ENCODE assay signal across 15 cellular contexts in the genomic region with DNA sequence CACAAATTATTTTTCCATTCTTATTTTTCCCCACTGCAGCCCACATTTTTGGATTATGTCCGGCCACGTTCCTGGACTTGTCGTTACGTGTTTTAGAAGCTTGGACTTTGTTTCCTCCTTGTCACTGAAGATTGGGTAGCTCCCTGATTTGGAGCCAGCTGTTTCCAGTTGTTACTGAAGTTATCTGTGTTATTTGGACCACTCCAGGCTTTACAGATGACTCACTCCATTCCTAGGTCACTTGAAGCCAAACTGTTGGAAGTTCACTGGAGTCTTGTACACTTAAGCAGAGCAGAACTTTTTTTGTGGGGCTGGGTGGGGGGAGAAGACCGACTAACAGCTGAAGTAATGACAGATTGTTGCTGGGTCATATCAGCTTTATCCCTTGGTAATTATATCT. TPM values are rescaled to one million over a fixed set of nuclear protein-coding genes. Genes with fewer than 3 reads are reported as not detected.
DNase-seq lines count a peak whose midpoint lies in the region; ATAC-seq, FAIRE-seq and TF ChIP-seq lines count a peak whose summit lies in the region.
"Had no signal": no experiment of that assay in that cellular context is flagged by ENCODE, and none has a peak within 500 bp of the region (broad histone marks: within the 10 kb centered on the region; RNA-seq: fewer than 3 reads in every experiment).

No MANE protein-coding gene starts in this region.

- no peak overlapping the region for H3K4me2 ChIP-seq in HepG2 (ENCODE audit: low read depth, low read length)
- H3K4me2 ChIP-seq: A549, GM23338 had no signal

- ATAC-seq in HepG2 (no peak), memory B cell (ENCODE audit: low read depth) (no peak), GM21529 (IDR thresholded peaks at IDR 0.05; ENCODE audit: unreplicated experiment) (no peak), GM18498 (IDR thresholded peaks at IDR 0.05; ENCODE audit: unreplicated experiment) (no peak)
- ATAC-seq: GM23338 had no signal

- H3K36me3 ChIP-seq in liver (ENCODE audit: control insufficient read depth in 4 of 4, insufficient read depth in 3 of 4, low read depth in 1 of 4, low read length in 3 of 4): peaks cover 2 to 36% (median 30%) of the 10 kb centered on the region in 4 donors
- H3K36me3 ChIP-seq in HepG2 (replicated peaks in 1 of 2; ENCODE audit: control insufficient read depth in 1 of 2, insufficient read depth in 2 of 2, low read length in 2 of 2): peaks cover 2 to 25% of the 10 kb centered on the region in 2 experiments; a peak in 2 of 5 replicates
- H3K36me3 ChIP-seq in H7 (replicated peaks; ENCODE audit: control insufficient read depth, insufficient read depth, low read length): no peaks in the 10 kb centered on the region

- TF ChIP-seq EP300 in HepG2 (IDR thresholded peaks at IDR 0.05; ENCODE audit: low read depth in 2 of 2, low read length in 2 of 2): no peak
- TF ChIP-seq EP300 in HepG2 (CRISPR knock-in tag; IDR thresholded peaks at IDR 0.05; ENCODE audit: borderline replicate concordance): no peak

- no peak overlapping the region for H3K9ac ChIP-seq in liver (ENCODE audit: low read depth in 1 of 2, low read length in 2 of 2)
- H3K9ac ChIP-seq in HepG2 (ENCODE audit: insufficient read depth, low read depth, low read length): no peak overlapping the region
- H3K9ac ChIP-seq: parathyroid adenoma had no signal

- 89% methylated on average over 5 of the region's 5 CpGs for WGBS in liver
- WGBS in HepG2 (ENCODE audit: low lambda C conversion rate): 97% methylated on average over 5 of the region's 5 CpGs

- peaks cover 24% of the 10 kb centered on the region for H3K36me3 Mint-ChIP-seq in memory B cell

- TF ChIP-seq CTCF in liver (IDR thresholded peaks at IDR 0.05; ENCODE audit: low read depth, low read length, missing input control) (no peak), HepG2 (CRISPR knock-in tag; IDR thresholded peaks at IDR 0.05) (no peak)

- no peak overlapping the region for H3K4me3 ChIP-seq in liver (ENCODE audit: low read depth in 1 of 3, low read length in 3 of 3)
- no peak overlapping the region for H3K4me3 ChIP-seq in HepG2 (replicated peaks in 1 of 3; ENCODE audit: insufficient read depth in 1 of 3, low read depth in 2 of 3, low read length in 3 of 3)
- no peak overlapping the region for H3K4me3 ChIP-seq in H7 (ENCODE audit: insufficient read depth, low read depth, low read length)
- H3K4me3 ChIP-seq: A549, GM23338 had no signal

- no peak for TF ChIP-seq POLR2A in HepG2 (IDR thresholded peaks at IDR 0.05; ENCODE audit: insufficient read depth in 1 of 2, low read depth in 2 of 2, low read length in 2 of 2)

- DNase-seq in HepG2 (ENCODE audit: low spot score): no peak
- peak; percentile 48 for DNase-seq in fibroblast of gingiva (ENCODE audit: low read depth)
- no peak for DNase-seq in memory B cell (ENCODE audit: low spot score in 2 of 2)
- DNase-seq in putamen (ENCODE audit: low spot score): no peak
- no peak for DNase-seq in H7
- DNase-seq: activated CD4-positive, alpha-beta T cell treated with anti-CD3 and anti-CD28 coated beads, Interleukin-2, amount 10 ng/mL, durations not matched to agents 24 days and 14 days; activated gamma-delta T cell treated with Interleukin-2 at 50 U/mL for 16 hours; kidney; NCI-H345 had no signal

- H2AFZ ChIP-seq in HepG2 (ENCODE audit: low read length): no peak overlapping the region
- H2AFZ ChIP-seq: GM23338, parathyroid adenoma had no signal

- H4K20me1 ChIP-seq in HepG2 (ENCODE audit: insufficient read depth, low read length): no peaks in the 10 kb centered on the region

- in situ Hi-C loops in HepG2 (cut with HindIII; ENCODE audit: extremely low pct_ligation_motif_present, low pct_unique_long_range_greater_than_20kb): loop anchor here (25.0 kb wide), 1 partner anchor 591 kb away; no protein-coding TSS in a partner anchor

- H3K4me1 ChIP-seq in liver (ENCODE audit: control insufficient read depth in 4 of 4, insufficient read depth in 4 of 4, low read length in 3 of 4) (peaks cover 0 to 1% (median 0%) of the 10 kb centered on the region in 4 donors), HepG2 (ENCODE audit: insufficient read depth, low read length) (no peaks in the 10 kb centered on the region)
- H3K4me1 ChIP-seq: parathyroid adenoma had no signal

- H3K9me3 ChIP-seq in liver (ENCODE audit: control insufficient read depth in 4 of 4, low read length in 3 of 4): no peaks in the 10 kb centered on the region
- no peaks in the 10 kb centered on the region for H3K9me3 ChIP-seq in HepG2 (ENCODE audit: low read length)
- H3K9me3 ChIP-seq: A549 had no signal

- no peak for FAIRE-seq in HepG2 (lab: Jason Lieb, UNC)
- FAIRE-seq: A549 had no signal

- BruUV-seq in HepG2 (replicated peaks; lab: Mats Ljungman, UMichigan): no TSS peak

- no peaks in the 10 kb centered on the region for H3K4me1 Mint-ChIP-seq in memory B cell
- H3K4me1 Mint-ChIP-seq: GM23338 had no signal

- no peak overlapping the region for H3K27ac ChIP-seq in liver (ENCODE audit: low read depth in 1 of 2, low read length in 2 of 2)
- H3K27ac ChIP-seq in HepG2 (ENCODE audit: extremely low read length, insufficient read depth, low read length): no peak overlapping the region
- H3K27ac ChIP-seq: A549, parathyroid adenoma had no signal

- H3K4me3 Mint-ChIP-seq in memory B cell: no peak overlapping the region
- H3K4me3 Mint-ChIP-seq: activated CD4-positive, alpha-beta T cell treated with anti-CD3 and anti-CD28 coated beads, Interleukin-2, amount 10 ng/mL, durations not matched to agents 24 days and 14 days; GM23338 had no signal

- POLR2A ChIA-PET in HepG2 (lab: Yijun Ruan, JAX): no interaction called here

- intact Hi-C loops in HepG2 (cut with micrococcal nuclease; ENCODE audit: unreplicated experiment): no loop called here

- TF ChIP-seq RAD21 in liver (IDR thresholded peaks at IDR 0.05) (no peak), HepG2 (CRISPR knock-in tag; IDR thresholded peaks at IDR 0.05) (no peak)

- H3K27ac Mint-ChIP-seq in memory B cell: peak overlapping the region; percentile 35
- H3K27ac Mint-ChIP-seq: activated CD4-positive, alpha-beta T cell treated with anti-CD3 and anti-CD28 coated beads, Interleukin-2, amount 10 ng/mL, durations not matched to agents 24 days and 14 days; GM23338 had no signal

- H3K27me3 ChIP-seq in liver (ENCODE audit: control insufficient read depth in 4 of 4, insufficient read depth in 4 of 4, low read length in 3 of 4) (no peaks in the 10 kb centered on the region), HepG2 (ENCODE audit: control insufficient read depth in 1 of 2, insufficient read depth in 2 of 2, low read length in 2 of 2) (no peaks in the 10 kb centered on the region), H7 (ENCODE audit: control insufficient read depth, insufficient read depth, low read length) (no peaks in the 10 kb centered on the region)

- CTCF ChIA-PET in HepG2 (lab: Yijun Ruan, JAX; ENCODE audit: low intra/inter-chr PET ratio, low total read pairs): no interaction called here

- H3K27me3 Mint-ChIP-seq in memory B cell: no peaks in the 10 kb centered on the region
- H3K27me3 Mint-ChIP-seq: activated CD4-positive, alpha-beta T cell treated with anti-CD3 and anti-CD28 coated beads, Interleukin-2, amount 10 ng/mL, durations not matched to agents 24 days and 14 days had no signal

- H3K79me2 ChIP-seq in HepG2 (ENCODE audit: insufficient read depth, low read length): no peaks in the 10 kb centered on the region
- H3K79me2 ChIP-seq: parathyroid adenoma had no signal

- H3K9me3 Mint-ChIP-seq in memory B cell: no peaks in the 10 kb centered on the region
- H3K9me3 Mint-ChIP-seq: activated CD4-positive, alpha-beta T cell treated with anti-CD3 and anti-CD28 coated beads, Interleukin-2, amount 10 ng/mL, durations not matched to agents 24 days and 14 days; GM23338 had no signal

RNA-seq across cellular contexts. Expression of gene AXDND1, which starts 12.2 kb away (rescaled TPM):
- total RNA-seq in liver: under 1 TPM in 1 of 2 donors, not detected in 1; 0.25 TPM
- polyA plus RNA-seq in liver: not detected
- total RNA-seq in HepG2 (2016; rRNA removed; fragmentation: Illumina TruSeq; extraction: Trizol): 0.14 and 0.40 TPM in 2 replicates
- total RNA-seq in HepG2 (2016; cell fraction: cytosol; rRNA removed; fragmentation: Illumina TruSeq; extraction: Trizol; ENCODE audit: low read depth): 0.97 and 1.0 TPM in 2 replicates
- 0.04 and 0.06 TPM in 2 replicates for total RNA-seq in HepG2 (2016; cell fraction: insoluble cytoplasmic fraction; rRNA removed; fragmentation: Illumina TruSeq; extraction: Trizol)
- total RNA-seq in HepG2 (2016; cell fraction: membrane; rRNA removed; fragmentation: Illumina TruSeq; extraction: Trizol): 0.12 and 0.69 TPM in 2 replicates
- total RNA-seq in HepG2 (2016; cell fraction: nucleus; rRNA removed; fragmentation: Illumina TruSeq; extraction: Trizol): 0.47 and 1.1 TPM in 2 replicates
- 0.15 and 0.46 TPM in 2 replicates for polyA plus RNA-seq in HepG2 (2011; rRNA removed)
- polyA plus RNA-seq in HepG2 (2011; cell fraction: cytosol; rRNA removed): not detected in 2 replicates
- 0.36 and 0.50 TPM in 2 replicates for polyA plus RNA-seq in HepG2 (2011; cell fraction: nucleus; rRNA removed)
- polyA plus RNA-seq in HepG2 (2012): 0.19 and 0.32 TPM in 2 replicates
- polyA plus RNA-seq in HepG2 (2016; cell fraction: cytosol; fragmentation: Illumina TruSeq; extraction: Trizol; ENCODE audit: low read depth): 0.26 and 0.31 TPM in 2 replicates
- polyA plus RNA-seq in HepG2 (2016; cell fraction: insoluble cytoplasmic fraction; fragmentation: Illumina TruSeq; extraction: Trizol; ENCODE audit: low read depth): 0.27 and 0.48 TPM in 2 replicates
- 0.24 and 0.36 TPM in 2 replicates for polyA plus RNA-seq in HepG2 (2016; cell fraction: membrane; fragmentation: Illumina TruSeq; extraction: Trizol; ENCODE audit: low read depth)
- polyA plus RNA-seq in HepG2 (2016; cell fraction: nucleus; fragmentation: Illumina TruSeq; extraction: Trizol; ENCODE audit: insufficient read depth, low read depth): not detected in 2 replicates
- polyA minus RNA-seq in HepG2 (2011; rRNA and poly(A)+ RNA removed; ENCODE audit: low replicate concordance): not detected in 2 replicates
- not detected in 2 replicates for polyA minus RNA-seq in HepG2 (2011; cell fraction: cytosol; rRNA and poly(A)+ RNA removed)
- 0.99 and 1.4 TPM in 2 replicates for polyA minus RNA-seq in HepG2 (2011; cell fraction: nucleus; rRNA and poly(A)+ RNA removed)
- 0.76 and 0.92 TPM in 2 replicates for total RNA-seq in H7 (2014; rRNA removed; shearing (Covaris generic))
- total RNA-seq: activated CD4-positive, alpha-beta T cell treated with anti-CD3 and anti-CD28 coated beads, Interleukin-2, amount 10 ng/mL, durations not matched to agents 24 days and 14 days; GM23338 had no signal
- polyA plus RNA-seq: GM23338 had no signal

RNA-seq across cellular contexts. Expression of gene SOAT1, which starts 59.9 kb away (rescaled TPM):
- total RNA-seq in liver (10 to 100 TPM in 1 of 2 donors, 1 to 10 TPM in 1; 9.4 to 14.0 TPM), HepG2 (2016; rRNA removed; fragmentation: Illumina TruSeq; extraction: Trizol) (40.2 and 52.0 TPM in 2 replicates)
- polyA plus RNA-seq in liver (1 to 10 TPM; 4.3 to 9.3 TPM), HepG2 (2011; rRNA removed) (16.9 and 22.3 TPM in 2 replicates)
- total RNA-seq in HepG2 (2016; cell fraction: cytosol; rRNA removed; fragmentation: Illumina TruSeq; extraction: Trizol; ENCODE audit: low read depth): 10.0 and 13.3 TPM in 2 replicates
- 35.6 and 52.3 TPM in 2 replicates for total RNA-seq in HepG2 (2016; cell fraction: insoluble cytoplasmic fraction; rRNA removed; fragmentation: Illumina TruSeq; extraction: Trizol)
- 13.7 and 14.4 TPM in 2 replicates for total RNA-seq in HepG2 (2016; cell fraction: membrane; rRNA removed; fragmentation: Illumina TruSeq; extraction: Trizol)
- total RNA-seq in HepG2 (2016; cell fraction: nucleus; rRNA removed; fragmentation: Illumina TruSeq; extraction: Trizol): 49.1 and 52.5 TPM in 2 replicates
- polyA plus RNA-seq in HepG2 (2011; cell fraction: cytosol; rRNA removed): 6.4 and 12.5 TPM in 2 replicates
- 4.4 and 7.2 TPM in 2 replicates for polyA plus RNA-seq in HepG2 (2011; cell fraction: nucleus; rRNA removed)
- 16.5 and 24.5 TPM in 2 replicates for polyA plus RNA-seq in HepG2 (2012)
- 1.4 and 2.2 TPM in 2 replicates for polyA plus RNA-seq in HepG2 (2016; cell fraction: cytosol; fragmentation: Illumina TruSeq; extraction: Trizol; ENCODE audit: low read depth)
- polyA plus RNA-seq in HepG2 (2016; cell fraction: insoluble cytoplasmic fraction; fragmentation: Illumina TruSeq; extraction: Trizol; ENCODE audit: low read depth): 22.5 and 25.2 TPM in 2 replicates
- 2.3 and 2.5 TPM in 2 replicates for polyA plus RNA-seq in HepG2 (2016; cell fraction: membrane; fragmentation: Illumina TruSeq; extraction: Trizol; ENCODE audit: low read depth)
- polyA plus RNA-seq in HepG2 (2016; cell fraction: nucleus; fragmentation: Illumina TruSeq; extraction: Trizol; ENCODE audit: insufficient read depth, low read depth): 31.2 and 32.8 TPM in 2 replicates
- polyA minus RNA-seq in HepG2 (2011; rRNA and poly(A)+ RNA removed; ENCODE audit: low replicate concordance): 34.1 and 238 TPM in 2 replicates
- polyA minus RNA-seq in HepG2 (2011; cell fraction: cytosol; rRNA and poly(A)+ RNA removed): 16.4 and 17.9 TPM in 2 replicates
- polyA minus RNA-seq in HepG2 (2011; cell fraction: nucleus; rRNA and poly(A)+ RNA removed): 8.8 and 12.2 TPM in 2 replicates
- total RNA-seq in H7 (2014; rRNA removed; shearing (Covaris generic)): 2.7 and 2.8 TPM in 2 replicates
